7 cellular contexts compared by ENCODE assay signal in genomic region chr14:74881425-74882102, GRCh38. TPM values are rescaled to one million over a fixed set of nuclear protein-coding genes. Genes with fewer than 3 reads are reported as not detected.
DNase-seq lines count a peak whose midpoint lies in the region; ATAC-seq, FAIRE-seq and TF ChIP-seq lines count a peak whose summit lies in the region.

Gene DLST (plus strand): TSS chr14:74881916. CDS start chr14:74881954, 38 bp downstream.

- H3K27me3 Mint-ChIP-seq in astrocyte (ENCODE audit: low read depth, unreplicated experiment), result peaks cover 1% of the 10 kb centered on the region

- H3K36me3 Mint-ChIP-seq in astrocyte (ENCODE audit: low read depth, unreplicated experiment), result no peaks in the 10 kb centered on the region

- H3K27ac Mint-ChIP-seq in astrocyte (ENCODE audit: unreplicated experiment), result peak within 1 kb of the TSS; percentile 99

- peak; percentile 92 for ATAC-seq in HG02970 (IDR thresholded peaks at IDR 0.05; ENCODE audit: low FRiP score, unreplicated experiment)

- TF ChIP-seq CTCF in astrocyte (IDR thresholded peaks at IDR 0.05; ENCODE audit: insufficient read depth, low read depth, low read length), result no peak

- H3K9me3 Mint-ChIP-seq in astrocyte (ENCODE audit: unreplicated experiment), result peaks cover 2% of the 10 kb centered on the region

- H3K4me1 Mint-ChIP-seq in astrocyte (ENCODE audit: low read depth, unreplicated experiment), result peaks cover 33% of the 10 kb centered on the region

- H3K27me3 ChIP-seq in astrocyte (ENCODE audit: insufficient read depth, low read length), result no peaks in the 10 kb centered on the region

- peak within 1 kb of the TSS; percentile 100 for H2AFZ ChIP-seq in astrocyte (ENCODE audit: low read depth, low read length)

- H3K27ac ChIP-seq in astrocyte (ENCODE audit: low read depth, low read length), result peak within 1 kb of the TSS; percentile 88

- H3K4me1 ChIP-seq in astrocyte (ENCODE audit: insufficient read depth, low read length), result peaks cover 14% of the 10 kb centered on the region

- peak within 1 kb of the TSS; percentile 99 for H3K4me2 ChIP-seq in astrocyte (ENCODE audit: low read length)

- peaks cover 48% of the 10 kb centered on the region for H3K79me2 ChIP-seq in astrocyte (ENCODE audit: insufficient read depth, low read length)

- H3K9me3 ChIP-seq in astrocyte (ENCODE audit: insufficient read depth, low read depth, low read length), result no peaks in the 10 kb centered on the region

- peaks cover 44% of the 10 kb centered on the region for H4K20me1 ChIP-seq in astrocyte (ENCODE audit: insufficient read depth, low read length)

- peak; percentile 84 for FAIRE-seq in GM18507 (lab: Jason Lieb, UNC)
- no peak for FAIRE-seq in astrocyte (lab: Jason Lieb, UNC)

- H3K4me3 Mint-ChIP-seq in astrocyte (ENCODE audit: unreplicated experiment), result peak within 1 kb of the TSS; percentile 100

- peak within 1 kb of the TSS; percentile 95 for H3K9ac ChIP-seq in astrocyte (ENCODE audit: low read length)

- peaks cover 5% of the 10 kb centered on the region for H3K36me3 ChIP-seq in astrocyte (ENCODE audit: insufficient read depth, low read length)

- H3K4me3 ChIP-seq in astrocyte (ENCODE audit: insufficient read depth, low read depth, low read length), result peak within 1 kb of the TSS; percentile 85

- peak; percentile 95 for DNase-seq in GM18507 (ENCODE audit: extremely low spot score, insufficient read length, low read depth)
- DNase-seq in NCI-H2029 treated with DMSO at 0.1 percent for 48 hours (lab: John Stamatoyannopoulos, UW), result peak; percentile 29
- peak; percentile 70 for DNase-seq in T-helper 22 cell (ENCODE audit: low read depth)
- peak; percentile 76 for DNase-seq in astrocyte (ENCODE audit: low read depth)
- peak; percentile 95 for DNase-seq in hepatic stellate cell (ENCODE audit: low spot score)
- peak; percentile 49 for DNase-seq in renal cortical epithelial cell (ENCODE audit: low read depth)

RNA-seq across cellular contexts. Expression of gene DLST, which starts in this region (rescaled TPM):
- total RNA-seq in astrocyte (83.0 and 90.6 TPM in 2 replicates), renal cortical epithelial cell (76.4 and 126 TPM in 2 replicates)

Comparison
In these comparisons a context has a peak if more than half of its experiments do, and no peak if none do; other contexts are left out.
1. Peak in every context shown above with its lines: DNase-seq, ATAC-seq, H3K4me3 ChIP-seq and H3K27ac ChIP-seq.
2. DNase-seq: peak in every context shown above with its lines; median percentile 95 in GM18507; 95 in hepatic stellate cell; 76 in astrocyte; 70 in T-helper 22 cell; 49 in renal cortical epithelial cell; 29 in NCI-H2029 treated with DMSO at 0.1 percent for 48 hours.